8 cellular contexts compared by ENCODE assay signal in the genomic region with DNA sequence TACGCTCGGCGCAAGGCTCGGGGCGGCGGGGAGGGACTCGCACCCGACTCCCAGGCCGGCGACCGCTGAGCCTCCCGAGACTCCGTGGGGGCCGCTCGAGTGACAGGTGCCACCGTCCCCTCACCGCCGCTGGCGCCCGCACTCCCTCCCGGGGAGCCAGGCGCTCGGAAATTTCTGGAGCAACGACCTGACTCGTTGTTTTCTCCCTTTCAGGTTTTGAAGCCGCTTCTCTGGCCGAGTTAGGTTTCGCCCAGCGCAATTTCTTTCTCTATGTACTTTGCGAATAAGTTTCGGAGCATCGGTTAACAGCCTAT.
DNase-seq lines count a peak whose midpoint lies in the region; ATAC-seq, FAIRE-seq and TF ChIP-seq lines count a peak whose summit lies in the region.
"Not testable (repeated sequence)": the region's sequence is repeated elsewhere in the genome, so short reads cannot be mapped to it uniquely, and the experiment has no call there.

No MANE protein-coding gene starts in this region.

- 0 to 1% methylated on average over 12 to 24 of the region's 32 CpGs for WGBS in mesodermal cell (ENCODE audit: insufficient coverage in 2 of 2), 2 experiments

- peak; percentile 3 for DNase-seq in 8988T
- not testable (repeated sequence) for DNase-seq in GM19239 (ENCODE audit: insufficient read length, low spot score); activated naive CD8-positive, alpha-beta T cell treated with anti-CD3 and anti-CD28 coated beads, Interleukin-2, amount 10 ng/mL, durations not matched to agents 7 days and 5 days
- DNase-seq in fibroblast of lung (ENCODE audit: low read depth in 2 of 2) = peak; percentile 2 to 4
- peak; percentile 15 for DNase-seq in stimulated activated CD4-positive, alpha-beta T cell treated with anti-CD3 and anti-CD28 coated beads, Interleukin-12 subunit alpha, Interleukin-12 subunit beta, amount 100 ng/mL, for 4 hours

- not testable (repeated sequence) for TF ChIP-seq CTCF in fibroblast of lung (conservative IDR thresholded peaks at IDR 0.05 in 1 of 2, IDR thresholded peaks at IDR 0.05 in 1 of 2; ENCODE audit: low read depth in 1 of 2, low read length in 2 of 2)

- not testable (repeated sequence) for H3K79me2 ChIP-seq in fibroblast of lung (ENCODE audit: control insufficient read depth, insufficient read depth, low read length)

- not testable (repeated sequence) for H3K9me3 ChIP-seq in fibroblast of lung (ENCODE audit: control insufficient read depth, insufficient read depth, low read depth, low read length); mesodermal cell (ENCODE audit: control insufficient read depth, low read length)

- not testable (repeated sequence) for H3K27me3 ChIP-seq in fibroblast of lung (ENCODE audit: control insufficient read depth, insufficient read depth, low read length)

- peak overlapping the region; percentile 59 for H3K4me2 ChIP-seq in fibroblast of lung (ENCODE audit: extremely low read depth, insufficient read depth, low read length)

- ATAC-seq in activated naive CD8-positive, alpha-beta T cell treated with anti-CD3 and anti-CD28 coated beads, Interleukin-2, amount 10 ng/mL, durations not matched to agents 7 days and 5 days (ENCODE audit: low read depth) = peak; percentile 11

- POLR2A ChIA-PET in activated naive CD8-positive, alpha-beta T cell treated with anti-CD3 and anti-CD28 coated beads, Interleukin-2, amount 10 ng/mL, durations not matched to agents 7 days and 5 days (lab: Charles Lee) = interaction anchor here (1.0 kb wide), 1 partner anchor 477 kb away, joined by 3 read pairs; a partner anchor contains a TSS

- H3K4me1 Mint-ChIP-seq in IgD-negative memory B cell; activated naive CD8-positive, alpha-beta T cell treated with anti-CD3 and anti-CD28 coated beads, Interleukin-2, amount 10 ng/mL, durations not matched to agents 7 days and 5 days: not testable (repeated sequence)
- peaks cover 11% of the 10 kb centered on the region for H3K4me1 Mint-ChIP-seq in T-helper 1 cell treated with Interleukin-12 subunit alpha and Interleukin-12 subunit beta and Interleukin-4 antibody, amounts not matched to agents 30 μg/mL and 1 μg/mL, for 36 hours (ENCODE audit: low read depth)

- not testable (repeated sequence) for H4K20me1 ChIP-seq in fibroblast of lung (ENCODE audit: control insufficient read depth, extremely low read depth, insufficient read depth, low read length)

- H3K4me3 ChIP-seq in fibroblast of lung (replicated peaks in 1 of 4; ENCODE audit: control extremely low read depth in 1 of 4, insufficient read depth in 1 of 4, low read depth in 3 of 4, low read length in 4 of 4) (peak overlapping the region; percentile 57 to 72 (median 68)), mesodermal cell (ENCODE audit: extremely low read depth, insufficient read depth, low read length, poor library complexity, severe bottlenecking) (peak overlapping the region; percentile 65)

- peak overlapping the region; percentile 80 to 90 (median 86) for H3K27ac Mint-ChIP-seq in IgD-negative memory B cell
- H3K27ac Mint-ChIP-seq in T-helper 1 cell treated with Interleukin-12 subunit alpha and Interleukin-12 subunit beta and Interleukin-4 antibody, amounts not matched to agents 30 μg/mL and 1 μg/mL, for 36 hours = peak overlapping the region; percentile 58
- H3K27ac Mint-ChIP-seq in activated naive CD8-positive, alpha-beta T cell treated with anti-CD3 and anti-CD28 coated beads, Interleukin-2, amount 10 ng/mL, durations not matched to agents 7 days and 5 days = peak overlapping the region; percentile 52

- not testable (repeated sequence) for H3K36me3 Mint-ChIP-seq in IgD-negative memory B cell
- H3K36me3 Mint-ChIP-seq in T-helper 1 cell treated with Interleukin-12 subunit alpha and Interleukin-12 subunit beta and Interleukin-4 antibody, amounts not matched to agents 30 μg/mL and 1 μg/mL, for 36 hours (ENCODE audit: low read depth) = peaks cover 13% of the 10 kb centered on the region
- H3K36me3 Mint-ChIP-seq in activated naive CD8-positive, alpha-beta T cell treated with anti-CD3 and anti-CD28 coated beads, Interleukin-2, amount 10 ng/mL, durations not matched to agents 7 days and 5 days = peaks cover 14% of the 10 kb centered on the region

- H3K9me3 Mint-ChIP-seq in IgD-negative memory B cell; T-helper 1 cell treated with Interleukin-12 subunit alpha and Interleukin-12 subunit beta and Interleukin-4 antibody, amounts not matched to agents 30 μg/mL and 1 μg/mL, for 36 hours; activated naive CD8-positive, alpha-beta T cell treated with anti-CD3 and anti-CD28 coated beads, Interleukin-2, amount 10 ng/mL, durations not matched to agents 7 days and 5 days: not testable (repeated sequence)

- peak overlapping the region; percentile 84 to 98 (median 94) for H3K4me3 Mint-ChIP-seq in IgD-negative memory B cell
- peak overlapping the region; percentile 88 for H3K4me3 Mint-ChIP-seq in T-helper 1 cell treated with Interleukin-12 subunit alpha and Interleukin-12 subunit beta and Interleukin-4 antibody, amounts not matched to agents 30 μg/mL and 1 μg/mL, for 36 hours
- H3K4me3 Mint-ChIP-seq in activated naive CD8-positive, alpha-beta T cell treated with anti-CD3 and anti-CD28 coated beads, Interleukin-2, amount 10 ng/mL, durations not matched to agents 7 days and 5 days = peak overlapping the region; percentile 84

- H3K9ac ChIP-seq in fibroblast of lung (ENCODE audit: insufficient read depth, low read length) = peak overlapping the region; percentile 58

- H3K4me1 ChIP-seq in fibroblast of lung (ENCODE audit: control insufficient read depth, extremely low read depth, insufficient read depth, low read length); mesodermal cell (ENCODE audit: control insufficient read depth, insufficient read depth, low read length, poor library complexity, severe bottlenecking): not testable (repeated sequence)

- FAIRE-seq in GM19239 (lab: Jason Lieb, UNC) = peak; percentile 93

- peak overlapping the region; percentile 51 for H2AFZ ChIP-seq in fibroblast of lung (ENCODE audit: low read length)

- not testable (repeated sequence) for H3K36me3 ChIP-seq in fibroblast of lung (ENCODE audit: control insufficient read depth, insufficient read depth, low read length)
- H3K36me3 ChIP-seq in mesodermal cell (ENCODE audit: control insufficient read depth, insufficient read depth, low read length) = peaks cover 22% of the 10 kb centered on the region

- H3K27me3 Mint-ChIP-seq in IgD-negative memory B cell; T-helper 1 cell treated with Interleukin-12 subunit alpha and Interleukin-12 subunit beta and Interleukin-4 antibody, amounts not matched to agents 30 μg/mL and 1 μg/mL, for 36 hours (ENCODE audit: low read depth); activated naive CD8-positive, alpha-beta T cell treated with anti-CD3 and anti-CD28 coated beads, Interleukin-2, amount 10 ng/mL, durations not matched to agents 7 days and 5 days: not testable (repeated sequence)

- H3K27ac ChIP-seq in fibroblast of lung (ENCODE audit: insufficient read depth, low read length); mesodermal cell (ENCODE audit: low read depth, low read length, severe bottlenecking): not testable (repeated sequence)
